ENCODE assay signal across 13 cellular contexts in the genomic region with DNA sequence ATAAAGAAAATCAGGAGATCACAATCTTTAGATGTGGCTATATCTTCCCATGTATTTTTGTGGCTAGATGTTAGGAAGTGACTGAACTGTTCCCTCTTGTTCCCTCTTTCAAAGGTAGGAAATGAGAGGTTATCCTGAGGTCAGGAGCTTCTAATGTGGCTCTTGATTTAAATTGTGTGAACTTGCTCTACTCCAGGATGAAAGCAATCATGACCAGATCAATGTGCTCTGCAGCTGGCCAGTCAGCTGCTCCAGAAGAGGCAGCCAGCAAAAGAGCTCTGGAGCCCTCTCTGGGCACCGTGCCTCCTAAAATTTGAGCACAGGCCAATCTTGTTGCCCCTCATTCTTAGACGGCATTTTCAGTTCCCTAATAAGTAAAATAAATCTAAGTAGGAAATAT. TPM values are rescaled to one million over a fixed set of nuclear protein-coding genes. Genes with fewer than 3 reads are reported as not detected.
DNase-seq lines count a peak whose midpoint lies in the region; ATAC-seq, FAIRE-seq and TF ChIP-seq lines count a peak whose summit lies in the region.
"Had no signal": no experiment of that assay in that cellular context is flagged by ENCODE, and none has a peak within 500 bp of the region (broad histone marks: within the 10 kb centered on the region; RNA-seq: fewer than 3 reads in every experiment).

No MANE protein-coding gene starts in this region.

- H3K27ac ChIP-seq in lower lobe of right lung: peak overlapping the region; percentile 4
- H3K27ac ChIP-seq in transverse colon: peak overlapping the region in 3 of 4 donors; percentile 4 to 54 (median 26)
- H3K27ac ChIP-seq: coronary artery had no signal

- peaks cover 8% of the 10 kb centered on the region for H3K36me3 Mint-ChIP-seq in activated naive CD8-positive, alpha-beta T cell
- H3K36me3 Mint-ChIP-seq in activated naive CD8-positive, alpha-beta T cell treated with anti-CD3 and anti-CD28 coated beads for 36 hours: peaks cover 14% of the 10 kb centered on the region
- peaks cover 5% of the 10 kb centered on the region for H3K36me3 Mint-ChIP-seq in brain

- TF ChIP-seq EP300 in transverse colon (IDR thresholded peaks at IDR 0.05; ENCODE audit: low read depth): no peak

- H3K27me3 Mint-ChIP-seq in activated naive CD8-positive, alpha-beta T cell: no peaks in the 10 kb centered on the region
- H3K27me3 Mint-ChIP-seq in activated naive CD8-positive, alpha-beta T cell treated with anti-CD3 and anti-CD28 coated beads for 36 hours: no peaks in the 10 kb centered on the region
- no peaks in the 10 kb centered on the region for H3K27me3 Mint-ChIP-seq in brain

- intact Hi-C loops in lower lobe of right lung (cut with DNase I): no loop called here
- intact Hi-C loops in transverse colon (cut with DNase I; ENCODE audit: low total_unique reads): no loop called here

- H3K9me3 ChIP-seq in lower lobe of right lung: no peaks in the 10 kb centered on the region
- no peaks in the 10 kb centered on the region for H3K9me3 ChIP-seq in transverse colon

- H3K4me3 ChIP-seq in lower lobe of right lung (no peak overlapping the region), transverse colon (no peak overlapping the region)
- H3K4me3 ChIP-seq: coronary artery had no signal

- DNase-seq in activated naive CD8-positive, alpha-beta T cell treated with anti-CD3 and anti-CD28 coated beads for 36 hours: no peak
- DNase-seq in lower lobe of right lung: no peak
- DNase-seq in transverse colon: no peak
- DNase-seq in activated CD4-positive, CD25-positive, alpha-beta regulatory T cell treated with anti-CD3 and anti-CD28 coated beads, Interleukin-2, amount 50 U/mL, for 72 hours: no peak
- no peak for DNase-seq in GM12892 (ENCODE audit: insufficient read length)
- no peak for DNase-seq in NCI-H345 (lab: John Stamatoyannopoulos, UW)
- DNase-seq: activated T-cell treated with anti-CD3 and anti-CD28 coated beads, Interleukin-2, amount 50 U/mL, for 48 hours; NCI-H1436; stimulated activated CD4-positive, alpha-beta T cell treated with anti-CD3 and anti-CD28 coated beads, Interleukin-1b, Interleukin-23, amount 100 ng/mL, for 48 hours had no signal

- H3K36me3 ChIP-seq in lower lobe of right lung (no peaks in the 10 kb centered on the region), transverse colon (no peaks in the 10 kb centered on the region)

- H3K4me3 Mint-ChIP-seq in activated naive CD8-positive, alpha-beta T cell: no peak overlapping the region
- H3K4me3 Mint-ChIP-seq in activated naive CD8-positive, alpha-beta T cell treated with anti-CD3 and anti-CD28 coated beads for 36 hours: no peak overlapping the region
- peak overlapping the region in 2 of 5 experiments; percentile 52 to 59 for H3K4me3 Mint-ChIP-seq in brain
- H3K4me3 Mint-ChIP-seq: T-helper 1 cell treated with Interleukin-12 subunit alpha and Interleukin-12 subunit beta and Interleukin-4 antibody, amounts not matched to agents 30 μg/mL and 1 μg/mL, for 36 hours had no signal

- no peak for TF ChIP-seq CTCF in brain (conservative IDR thresholded peaks at IDR 0.05)
- no peak for TF ChIP-seq CTCF in lower lobe of right lung (IDR thresholded peaks at IDR 0.05)
- no peak for TF ChIP-seq CTCF in transverse colon (IDR thresholded peaks at IDR 0.05)

- in situ Hi-C loops in transverse colon (cut with MboI; ENCODE audit: low pct_ligation_motif_present in 1 of 4, low pct_unique_long_range_greater_than_20kb in 1 of 4, low sequenced_read_pairs in 3 of 4): no loop called here

- TF ChIP-seq POLR2A in transverse colon (IDR thresholded peaks at IDR 0.05) (no peak), GM12892 (IDR thresholded peaks at IDR 0.05; ENCODE audit: low read depth, low read length) (no peak)

- H3K27me3 ChIP-seq in lower lobe of right lung (ENCODE audit: low read depth) (no peaks in the 10 kb centered on the region), transverse colon (no peaks in the 10 kb centered on the region)

- peak overlapping the region; percentile 43 for H3K27ac Mint-ChIP-seq in activated naive CD8-positive, alpha-beta T cell
- H3K27ac Mint-ChIP-seq in activated naive CD8-positive, alpha-beta T cell treated with anti-CD3 and anti-CD28 coated beads for 36 hours: no peak overlapping the region
- H3K27ac Mint-ChIP-seq in brain: peak overlapping the region in 4 of 5 experiments; percentile 12 to 95 (median 90)
- H3K27ac Mint-ChIP-seq: T-helper 1 cell treated with Interleukin-12 subunit alpha and Interleukin-12 subunit beta and Interleukin-4 antibody, amounts not matched to agents 30 μg/mL and 1 μg/mL, for 36 hours had no signal

- 29 to 48% methylated on average over 1 to 2 of the region's 2 CpGs for WGBS in transverse colon (ENCODE audit: low coverage in 1 of 2), 2 donors

- H3K4me1 ChIP-seq in lower lobe of right lung (peaks cover 63% of the 10 kb centered on the region), transverse colon (peaks cover 8 to 65% (median 30%) of the 10 kb centered on the region in 4 donors)

- H3K9me3 Mint-ChIP-seq in activated naive CD8-positive, alpha-beta T cell (ENCODE audit: low read depth): no peaks in the 10 kb centered on the region
- no peaks in the 10 kb centered on the region for H3K9me3 Mint-ChIP-seq in activated naive CD8-positive, alpha-beta T cell treated with anti-CD3 and anti-CD28 coated beads for 36 hours
- no peaks in the 10 kb centered on the region for H3K9me3 Mint-ChIP-seq in brain
- H3K9me3 Mint-ChIP-seq: T-helper 1 cell treated with Interleukin-12 subunit alpha and Interleukin-12 subunit beta and Interleukin-4 antibody, amounts not matched to agents 30 μg/mL and 1 μg/mL, for 36 hours had no signal

- FAIRE-seq in GM12892 (lab: Jason Lieb, UNC): no peak

- H3K4me1 Mint-ChIP-seq in activated naive CD8-positive, alpha-beta T cell (ENCODE audit: low read depth): peaks cover 81% of the 10 kb centered on the region
- peaks cover 62% of the 10 kb centered on the region for H3K4me1 Mint-ChIP-seq in activated naive CD8-positive, alpha-beta T cell treated with anti-CD3 and anti-CD28 coated beads for 36 hours
- H3K4me1 Mint-ChIP-seq in brain: peaks cover 70% of the 10 kb centered on the region

- peak in 1 of 2 donors; percentile 42 for ATAC-seq in lower lobe of right lung

RNA-seq across cellular contexts. Expression of a gene that starts 32.0 kb away (rescaled TPM):
- total RNA-seq in activated naive CD8-positive, alpha-beta T cell treated with anti-CD3 and anti-CD28 coated beads for 36 hours: 10 to 100 TPM; 30.1 to 31.7 TPM
- polyA plus RNA-seq in brain (ENCODE audit: insufficient read depth, low read depth, low replicate concordance): 12.1 TPM
- total RNA-seq in lower lobe of right lung (41.7 TPM), transverse colon (10 to 100 TPM; 32.5 to 81.4 (median 51.8) TPM)
- polyA plus RNA-seq in GM12892 (2012; ENCODE audit: missing spikeins): 19.3 TPM
